ENCODE assay signal across 1 cellular context in genomic region chr9:121226186-121226585, GRCh38.
TF ChIP-seq lines count a peak whose summit lies in the region.

No MANE protein-coding gene starts in this region.

TF ChIP-seq in SK-N-SH, 30 proteins besides CTCF, POLR2A, EP300 and RAD21 (continued from another document):
- TF ChIP-seq, protein P1, sequence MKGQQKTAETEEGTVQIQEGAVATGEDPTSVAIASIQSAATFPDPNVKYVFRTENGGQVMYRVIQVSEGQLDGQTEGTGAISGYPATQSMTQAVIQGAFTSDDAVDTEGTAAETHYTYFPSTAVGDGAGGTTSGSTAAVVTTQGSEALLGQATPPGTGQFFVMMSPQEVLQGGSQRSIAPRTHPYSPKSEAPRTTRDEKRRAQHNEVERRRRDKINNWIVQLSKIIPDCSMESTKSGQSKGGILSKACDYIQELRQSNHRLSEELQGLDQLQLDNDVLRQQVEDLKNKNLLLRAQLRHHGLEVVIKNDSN (IDR thresholded peaks at IDR 0.05; ENCODE audit: borderline replicate concordance, low read depth), result no peak
